Comparison of ENCODE assay signal across 9 cellular contexts in the genomic region with DNA sequence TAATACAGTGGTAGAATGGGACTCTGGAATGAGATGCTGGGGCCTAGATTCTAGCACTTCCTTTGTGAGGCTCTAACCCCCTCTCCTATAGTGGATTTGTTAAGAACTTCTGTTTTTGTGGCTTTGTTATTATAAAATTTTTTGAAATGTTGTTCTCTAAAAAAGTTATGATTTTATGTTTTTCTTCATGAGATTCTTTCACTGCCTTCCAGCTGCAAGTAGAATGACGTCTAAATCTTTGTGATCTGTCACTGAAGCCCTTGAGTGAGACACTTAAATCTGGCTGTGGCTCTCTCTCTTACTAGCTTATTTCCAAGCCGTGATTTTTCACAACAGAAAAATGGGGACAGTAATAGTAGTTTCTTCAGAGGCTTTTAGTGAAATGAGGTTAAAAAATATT. TPM values are rescaled to one million over a fixed set of nuclear protein-coding genes. Genes with fewer than 3 reads are reported as not detected.
DNase-seq lines count a peak whose midpoint lies in the region; ATAC-seq, FAIRE-seq and TF ChIP-seq lines count a peak whose summit lies in the region.
"Had no signal": no experiment of that assay in that cellular context is flagged by ENCODE, and none has a peak within 500 bp of the region (broad histone marks: within the 10 kb centered on the region; RNA-seq: fewer than 3 reads in every experiment).

No MANE protein-coding gene starts in this region.

- no peak overlapping the region for H3K27ac Mint-ChIP-seq in Calu3 (ENCODE audit: unreplicated experiment)
- no peak overlapping the region for H3K27ac Mint-ChIP-seq in neural progenitor cell

- no peak for TF ChIP-seq EP300 in K562 (IDR thresholded peaks at IDR 0.05; ENCODE audit: low read length)

- in situ Hi-C loops in K562 (cut with MboI) = no loop called here

- no peaks in the 10 kb centered on the region for H3K27me3 Mint-ChIP-seq in Calu3 (ENCODE audit: unreplicated experiment)
- H3K27me3 Mint-ChIP-seq in neural progenitor cell (ENCODE audit: insufficient read depth, low read depth) = peaks cover 4% of the 10 kb centered on the region

- H3K4me3 Mint-ChIP-seq in Calu3 (ENCODE audit: low read depth, unreplicated experiment) = peak overlapping the region; percentile 65
- H3K4me3 Mint-ChIP-seq in neural progenitor cell = no peak overlapping the region

- peak overlapping the region; percentile 67 for H3K4me2 ChIP-seq in K562 (ENCODE audit: insufficient read depth, low read length)
- no peak overlapping the region for H3K4me2 ChIP-seq in neural progenitor cell

- 31% methylated on average over 2 of the region's 2 CpGs for WGBS in K562 (ENCODE audit: insufficient coverage, low coverage, missing lambda C conversion rate)

- TF ChIP-seq RAD21 in K562 (CRISPR knock-in tag; conservative IDR thresholded peaks at IDR 0.05 in 1 of 2, IDR thresholded peaks at IDR 0.05 in 1 of 2) = no peak

- peak overlapping the region; percentile 30 for H3K4me3 ChIP-seq in K562
- no peak overlapping the region for H3K4me3 ChIP-seq in neural progenitor cell

- CTCF ChIA-PET in Calu3 (lab: Charles Lee) (no interaction called here), K562 (lab: Yijun Ruan, JAX; ENCODE audit: low intra/inter-chr PET ratio) (no interaction called here)

- TF ChIP-seq CTCF in Calu3 (IDR thresholded peaks at IDR 0.05; ENCODE audit: unreplicated experiment) (no peak), K562 (IDR thresholded peaks at IDR 0.05 in 2 of 3, conservative IDR thresholded peaks at IDR 0.05 in 1 of 3; ENCODE audit: insufficient read depth in 2 of 3, low read depth in 1 of 3, low read length in 3 of 3) (no peak), neural progenitor cell (IDR thresholded peaks at IDR 0.05) (no peak)

- H3K79me2 ChIP-seq in K562 (ENCODE audit: control insufficient read depth, insufficient read depth, low read length) (peaks cover 68% of the 10 kb centered on the region), neural progenitor cell (ENCODE audit: low read depth) (no peaks in the 10 kb centered on the region)

- DNase-seq in Calu3 (no peak), Kasumi-1 (lab: John Stamatoyannopoulos, UW) (peak; percentile 50 to 54), K562 (ENCODE audit: extremely low read depth in 1 of 4, low spot score in 3 of 4) (no peak), neural progenitor cell (ENCODE audit: low spot score) (no peak), LoVo (ENCODE audit: low spot score) (no peak), activated gamma-delta T cell treated with Interleukin-2 at 50 U/mL for 16 hours (no peak)

- H2AFZ ChIP-seq in K562 (ENCODE audit: low read depth, low read length) (no peak overlapping the region), neural progenitor cell (replicated peaks) (peak overlapping the region; percentile 53)

- POLR2A ChIA-PET in K562 (lab: Yijun Ruan, JAX) = interaction anchor here (1.2 kb wide), 1 partner anchor 13 kb away, joined by 3 read pairs; no protein-coding TSS in a partner anchor

- BruUV-seq in Calu3 (replicated peaks; lab: Mats Ljungman, UMichigan) (no TSS peak), K562 (replicated peaks; lab: Mats Ljungman, UMichigan) (no TSS peak)

- H3K27me3 ChIP-seq in K562 (ENCODE audit: control insufficient read depth in 2 of 2, insufficient read depth in 2 of 2, low read length in 2 of 2) (no peaks in the 10 kb centered on the region), neural progenitor cell (no peaks in the 10 kb centered on the region)

- no peak for TF ChIP-seq POLR2A in K562 (conservative IDR thresholded peaks at IDR 0.05)

- H3K4me1 Mint-ChIP-seq in Calu3 (ENCODE audit: low read depth, unreplicated experiment) (peaks cover 56% of the 10 kb centered on the region), neural progenitor cell (peaks cover 26% of the 10 kb centered on the region)

- H3K9me1 ChIP-seq in K562 (ENCODE audit: control insufficient read depth, insufficient read depth, low read length) = no peaks in the 10 kb centered on the region

- intact Hi-C loops in Calu3 (cut with micrococcal nuclease; ENCODE audit: unreplicated experiment) (no loop called here), K562 (cut with micrococcal nuclease) (no loop called here)

- H4K20me1 ChIP-seq in K562 (replicated peaks; ENCODE audit: control insufficient read depth, insufficient read depth, low read length) = no peaks in the 10 kb centered on the region
- H4K20me1 ChIP-seq in neural progenitor cell (ENCODE audit: low read depth) = no peaks in the 10 kb centered on the region

- ATAC-seq in K562 = no peak
- ATAC-seq in HG03097 (IDR thresholded peaks at IDR 0.05; ENCODE audit: low FRiP score, unreplicated experiment) = no peak
- no peak for ATAC-seq in HG03095 (IDR thresholded peaks at IDR 0.05; ENCODE audit: unreplicated experiment)

- peaks cover 14 to 26% of the 10 kb centered on the region in 2 experiments for H3K4me1 ChIP-seq in K562 (replicated peaks in 1 of 2; ENCODE audit: control insufficient read depth in 2 of 2, insufficient read depth in 2 of 2, low read length in 2 of 2)
- peaks cover 11% of the 10 kb centered on the region for H3K4me1 ChIP-seq in neural progenitor cell

- peaks cover 45% of the 10 kb centered on the region for H3K36me3 Mint-ChIP-seq in Calu3 (ENCODE audit: insufficient read depth, unreplicated experiment)
- H3K36me3 Mint-ChIP-seq in neural progenitor cell = no peaks in the 10 kb centered on the region

- H3K9me3 ChIP-seq in K562 (replicated peaks; ENCODE audit: control insufficient read depth, insufficient read depth, low read depth, low read length) (no peaks in the 10 kb centered on the region), neural progenitor cell (ENCODE audit: low read depth) (no peaks in the 10 kb centered on the region)

- H3K27ac ChIP-seq in K562 (ENCODE audit: extremely low read depth, low read depth, low read length) (no peak overlapping the region), neural progenitor cell (no peak overlapping the region)

- no peak for FAIRE-seq in K562 (lab: Jason Lieb, UNC)
- FAIRE-seq: small intestine had no signal

- no peaks in the 10 kb centered on the region for H3K9me3 Mint-ChIP-seq in Calu3 (ENCODE audit: low read depth, unreplicated experiment)
- H3K9me3 Mint-ChIP-seq in neural progenitor cell = no peaks in the 10 kb centered on the region

- no peak overlapping the region for H3K9ac ChIP-seq in K562 (ENCODE audit: insufficient read depth in 1 of 2, low read depth in 2 of 2, low read length in 2 of 2)
- no peak overlapping the region for H3K9ac ChIP-seq in neural progenitor cell

- peaks cover 6% of the 10 kb centered on the region for H3F3A ChIP-seq in neural progenitor cell (ENCODE audit: low read depth)

- H3K36me3 ChIP-seq in K562 (ENCODE audit: control insufficient read depth, insufficient read depth, low read length) (no peaks in the 10 kb centered on the region), neural progenitor cell (no peaks in the 10 kb centered on the region)

TF ChIP-seq in K562, 482 proteins besides CTCF, POLR2A, EP300 and RAD21 (continues in another document):
- peak; percentile 36 to 38; a peak in 1 of 4 replicates for TF ChIP-seq KDM1A (IDR thresholded peaks at IDR 0.05)

RNA-seq across cellular contexts. Expression of gene CASP8, which starts 1.6 kb away (rescaled TPM):
- total RNA-seq in Calu3 (2022) = 67.1 and 87.6 TPM in 2 replicates
- 15.2 and 30.8 TPM in 2 replicates for total RNA-seq in K562 (2011; cell fraction: chromatin; rRNA removed; ENCODE audit: low replicate concordance)
- total RNA-seq in K562 (2011; cell fraction: nucleolus; rRNA removed) = 10.2 and 12.5 TPM in 2 replicates
- total RNA-seq in K562 (2011; cell fraction: nucleoplasm; rRNA removed) = 12.8 and 16.9 TPM in 2 replicates
- 20.9 and 23.2 TPM in 2 replicates for total RNA-seq in K562 (2014; rRNA removed)
- total RNA-seq in K562 (2014; rRNA removed; fragmentation: Illumina TruSeq; extraction: Trizol) = 27.7 and 32.8 TPM in 2 replicates
- total RNA-seq in K562 (2015; rRNA removed; fragmentation: Illumina TruSeq; extraction: Trizol) = 27.7 and 31.4 TPM in 2 replicates
- total RNA-seq in K562 (2021) = 17.9 and 21.6 TPM in 2 replicates
- 15.1 and 16.6 TPM in 2 replicates for polyA plus RNA-seq in K562 (2011; rRNA removed)
- polyA plus RNA-seq in K562 (2011; cell fraction: cytosol; rRNA removed) = 7.0 and 11.9 TPM in 2 replicates
- polyA plus RNA-seq in K562 (2011; cell fraction: nucleus; rRNA removed) = 19.5 and 20.9 TPM in 2 replicates
- 15.1 and 20.9 TPM in 2 replicates for polyA plus RNA-seq in K562 (2012)
- 20.7 and 24.8 TPM in 2 replicates for polyA plus RNA-seq in K562 (2014; fragmentation: Illumina TruSeq; extraction: Trizol)
- 10 to 100 TPM; 10.2 to 19.3 TPM for polyA plus RNA-seq in K562 (2014; fragmentation: Nextera tagmentation; extraction: Ambion mirVana)
- polyA plus RNA-seq in K562 (2014; rRNA removed) = 15.5 and 19.4 TPM in 2 replicates
- polyA minus RNA-seq in K562 (2011; rRNA and poly(A)+ RNA removed) = 22.1 and 23.8 TPM in 2 replicates
- 7.6 and 10.8 TPM in 2 replicates for polyA minus RNA-seq in K562 (2011; cell fraction: cytosol; rRNA and poly(A)+ RNA removed)
- 9.6 and 14.7 TPM in 2 replicates for polyA minus RNA-seq in K562 (2011; cell fraction: nucleus; rRNA and poly(A)+ RNA removed)
- 2.1 and 3.1 TPM in 2 replicates for total RNA-seq in neural progenitor cell (ENCODE audit: low replicate concordance)

Comparison
In these comparisons a context has a peak if more than half of its experiments do, and no peak if none do; other contexts are left out.
1. DNase-seq: peak in Kasumi-1 (2 of 2); none in Calu3 (single experiment), K562 (0 of 4), neural progenitor cell (single experiment), LoVo (single experiment) and activated gamma-delta T cell treated with Interleukin-2 at 50 U/mL for 16 hours (single experiment).